2 cellular contexts compared by ENCODE assay signal in the genomic region with DNA sequence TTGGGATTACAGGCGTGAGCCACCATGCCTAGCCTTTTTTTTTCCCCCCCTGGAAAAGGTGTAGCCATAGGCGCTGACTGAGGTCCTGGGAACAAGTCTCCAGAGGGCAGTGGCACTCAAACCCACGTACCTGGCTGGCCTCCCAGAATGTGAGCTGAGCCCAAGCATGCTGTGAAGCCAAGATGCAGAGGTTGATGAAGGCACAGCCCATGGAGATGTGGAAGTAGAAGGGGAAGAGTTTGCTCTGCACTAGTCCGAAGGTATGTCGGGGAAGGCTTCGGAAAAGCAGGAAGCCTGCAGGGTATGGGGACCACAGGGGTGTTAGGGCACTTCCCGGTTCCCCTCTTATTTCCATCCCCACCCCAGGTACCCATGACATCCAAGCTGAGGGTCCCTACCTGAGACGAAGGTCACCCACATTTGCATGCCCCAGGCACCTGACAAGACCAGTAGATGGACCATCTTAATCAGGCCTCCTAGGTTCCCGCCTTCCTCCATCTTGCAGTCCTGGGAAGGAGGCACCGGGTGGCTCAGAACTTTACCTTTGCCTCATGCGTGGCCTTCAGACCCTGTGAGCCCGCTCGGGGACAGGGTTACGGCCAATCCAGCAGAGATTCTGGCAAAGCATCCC.
TF ChIP-seq lines count a peak whose summit lies in the region.

No MANE protein-coding gene starts in this region.

TF ChIP-seq in SK-N-SH, 30 proteins besides CTCF, POLR2A, EP300 and RAD21 (continued from another document):
- TF ChIP-seq REST (IDR thresholded peaks at IDR 0.05; ENCODE audit: low read depth, low read length) (no peak), SIN3A (IDR thresholded peaks at IDR 0.05; ENCODE audit: borderline replicate concordance, low read depth, low read length) (no peak), JUND (IDR thresholded peaks at IDR 0.05) (no peak), MXI1 (IDR thresholded peaks at IDR 0.05; ENCODE audit: low read depth, low read length) (no peak)
- TF ChIP-seq, protein P1, sequence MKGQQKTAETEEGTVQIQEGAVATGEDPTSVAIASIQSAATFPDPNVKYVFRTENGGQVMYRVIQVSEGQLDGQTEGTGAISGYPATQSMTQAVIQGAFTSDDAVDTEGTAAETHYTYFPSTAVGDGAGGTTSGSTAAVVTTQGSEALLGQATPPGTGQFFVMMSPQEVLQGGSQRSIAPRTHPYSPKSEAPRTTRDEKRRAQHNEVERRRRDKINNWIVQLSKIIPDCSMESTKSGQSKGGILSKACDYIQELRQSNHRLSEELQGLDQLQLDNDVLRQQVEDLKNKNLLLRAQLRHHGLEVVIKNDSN (IDR thresholded peaks at IDR 0.05; ENCODE audit: borderline replicate concordance, low read depth) = no peak
- TF ChIP-seq, protein P2, sequence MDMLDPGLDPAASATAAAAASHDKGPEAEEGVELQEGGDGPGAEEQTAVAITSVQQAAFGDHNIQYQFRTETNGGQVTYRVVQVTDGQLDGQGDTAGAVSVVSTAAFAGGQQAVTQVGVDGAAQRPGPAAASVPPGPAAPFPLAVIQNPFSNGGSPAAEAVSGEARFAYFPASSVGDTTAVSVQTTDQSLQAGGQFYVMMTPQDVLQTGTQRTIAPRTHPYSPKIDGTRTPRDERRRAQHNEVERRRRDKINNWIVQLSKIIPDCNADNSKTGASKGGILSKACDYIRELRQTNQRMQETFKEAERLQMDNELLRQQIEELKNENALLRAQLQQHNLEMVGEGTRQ (IDR thresholded peaks at IDR 0.05; ENCODE audit: borderline replicate concordance, low read depth, low read length) = no peak

TF ChIP-seq in SK-N-SH treated with all-trans-retinoic acid at 6 μM for 48 hours, 23 proteins besides CTCF, POLR2A, EP300 and RAD21 (continued from another document):
- TF ChIP-seq, protein P3, sequence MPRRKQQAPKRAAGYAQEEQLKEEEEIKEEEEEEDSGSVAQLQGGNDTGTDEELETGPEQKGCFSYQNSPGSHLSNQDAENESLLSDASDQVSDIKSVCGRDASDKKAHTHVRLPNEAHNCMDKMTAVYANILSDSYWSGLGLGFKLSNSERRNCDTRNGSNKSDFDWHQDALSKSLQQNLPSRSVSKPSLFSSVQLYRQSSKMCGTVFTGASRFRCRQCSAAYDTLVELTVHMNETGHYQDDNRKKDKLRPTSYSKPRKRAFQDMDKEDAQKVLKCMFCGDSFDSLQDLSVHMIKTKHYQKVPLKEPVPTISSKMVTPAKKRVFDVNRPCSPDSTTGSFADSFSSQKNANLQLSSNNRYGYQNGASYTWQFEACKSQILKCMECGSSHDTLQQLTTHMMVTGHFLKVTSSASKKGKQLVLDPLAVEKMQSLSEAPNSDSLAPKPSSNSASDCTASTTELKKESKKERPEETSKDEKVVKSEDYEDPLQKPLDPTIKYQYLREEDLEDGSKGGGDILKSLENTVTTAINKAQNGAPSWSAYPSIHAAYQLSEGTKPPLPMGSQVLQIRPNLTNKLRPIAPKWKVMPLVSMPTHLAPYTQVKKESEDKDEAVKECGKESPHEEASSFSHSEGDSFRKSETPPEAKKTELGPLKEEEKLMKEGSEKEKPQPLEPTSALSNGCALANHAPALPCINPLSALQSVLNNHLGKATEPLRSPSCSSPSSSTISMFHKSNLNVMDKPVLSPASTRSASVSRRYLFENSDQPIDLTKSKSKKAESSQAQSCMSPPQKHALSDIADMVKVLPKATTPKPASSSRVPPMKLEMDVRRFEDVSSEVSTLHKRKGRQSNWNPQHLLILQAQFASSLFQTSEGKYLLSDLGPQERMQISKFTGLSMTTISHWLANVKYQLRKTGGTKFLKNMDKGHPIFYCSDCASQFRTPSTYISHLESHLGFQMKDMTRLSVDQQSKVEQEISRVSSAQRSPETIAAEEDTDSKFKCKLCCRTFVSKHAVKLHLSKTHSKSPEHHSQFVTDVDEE (CRISPR knock-in tag; IDR thresholded peaks at IDR 0.05) = no peak
- TF ChIP-seq TOX (CRISPR knock-in tag; IDR thresholded peaks at IDR 0.05; ENCODE audit: borderline replicate concordance) (no peak), POU6F1 (CRISPR knock-in tag; IDR thresholded peaks at IDR 0.05; ENCODE audit: borderline replicate concordance, low read depth) (no peak), ARNTL (CRISPR knock-in tag; IDR thresholded peaks at IDR 0.05; ENCODE audit: borderline replicate concordance, low read depth) (no peak), GLIS3 (CRISPR knock-in tag; IDR thresholded peaks at IDR 0.05) (no peak), SNAI2 (CRISPR knock-in tag; IDR thresholded peaks at IDR 0.05) (no peak), ZNF70 (CRISPR knock-in tag; IDR thresholded peaks at IDR 0.05) (no peak), ZNF565 (CRISPR knock-in tag; conservative IDR thresholded peaks at IDR 0.05; ENCODE audit: low read depth) (no peak), CSRNP3 (CRISPR knock-in tag; IDR thresholded peaks at IDR 0.05) (no peak), ZFP3 (CRISPR knock-in tag; IDR thresholded peaks at IDR 0.05) (no peak), ESRRG (CRISPR knock-in tag; IDR thresholded peaks at IDR 0.05) (no peak), ZC3H10 (CRISPR knock-in tag; IDR thresholded peaks at IDR 0.05) (no peak)
